Comparison of ENCODE assay signal across 24 cellular contexts in genomic region chr14:44639986-44640385, GRCh38.
"Had no signal": no experiment of that assay in that cellular context is flagged by ENCODE, and none has a peak within 500 bp of the region (broad histone marks: within the 10 kb centered on the region; RNA-seq: fewer than 3 reads in every experiment).

No MANE protein-coding gene starts in this region.

- H3K27me3 ChIP-seq: heart right ventricle, ovary, stomach, tibial artery had no signal

- ATAC-seq: effector memory CD8-positive, alpha-beta T cell; heart right ventricle; left colon; left ventricle myocardium superior; lower lobe of right lung; natural killer cell; psoas muscle; right cardiac atrium had no signal

- H3K27ac Mint-ChIP-seq: effector memory CD8-positive, alpha-beta T cell; immature natural killer cell; natural killer cell; type B pancreatic cell had no signal

- H3K4me1 ChIP-seq: heart right ventricle, lower lobe of right lung, psoas muscle, stomach, tibial artery had no signal

- H3K4me3 Mint-ChIP-seq: effector memory CD8-positive, alpha-beta T cell; immature natural killer cell; natural killer cell; type B pancreatic cell had no signal

- H3K9me3 ChIP-seq: heart right ventricle, lower lobe of right lung, ovary, psoas muscle, tibial artery had no signal

- H3K27me3 Mint-ChIP-seq: effector memory CD8-positive, alpha-beta T cell; type B pancreatic cell had no signal

- DNase-seq: cortex of kidney; effector memory CD8-positive, alpha-beta T cell; glutamatergic neuron; heart right ventricle; hypothalamus; immature natural killer cell; islet precursor cell; kidney glomerular epithelial cell; left colon; left ventricle myocardium superior; lower lobe of right lung; natural killer cell; occipital lobe; ovary; posterior cingulate gyrus; psoas muscle; right cardiac atrium; stimulated activated CD4-positive, alpha-beta T cell treated with anti-CD3 and anti-CD28 coated beads, Interleukin-15, amount 100 ng/mL, for 24 hours; stimulated activated CD4-positive, alpha-beta T cell treated with anti-CD3 and anti-CD28 coated beads, Interleukin-2, amount 100 ng/mL, for 48 hours; stimulated activated naive CD4-positive, alpha-beta T cell treated with Interleukin-2 at 50 U/mL for 16 hours; stomach; tibial artery had no signal

- H3K4me1 Mint-ChIP-seq: immature natural killer cell, natural killer cell had no signal

- H3K36me3 ChIP-seq: heart right ventricle, lower lobe of right lung, ovary, stomach, tibial artery had no signal

- H3K27ac ChIP-seq: heart right ventricle, lower lobe of right lung, ovary, psoas muscle, skin epidermis, stomach, tibial artery had no signal

- H3K36me3 Mint-ChIP-seq: immature natural killer cell, type B pancreatic cell had no signal

- H3K9me3 Mint-ChIP-seq: effector memory CD8-positive, alpha-beta T cell; type B pancreatic cell had no signal

- H3K4me3 ChIP-seq: heart right ventricle, lower lobe of right lung, ovary, psoas muscle, skin epidermis, stomach, tibial artery had no signal
